In genomic region chr11:3686751-3687150, GRCh38 we compare ENCODE assay signal across 18 cellular contexts. TPM values are rescaled to one million over a fixed set of nuclear protein-coding genes. Genes with fewer than 3 reads are reported as not detected.
A peak's percentile ranks its signal among the peaks of the same experiment; 100 is the strongest.
DNase-seq lines count a peak whose midpoint lies in the region; ATAC-seq and TF ChIP-seq lines count a peak whose summit lies in the region.
"Had no signal": no experiment of that assay in that cellular context is flagged by ENCODE, and none has a peak within 500 bp of the region (broad histone marks: within the 10 kb centered on the region; RNA-seq: fewer than 3 reads in every experiment).

No MANE protein-coding gene starts in this region.

- H3K36me3 Mint-ChIP-seq in neural crest cell (ENCODE audit: low read depth): peaks cover 20% of the 10 kb centered on the region
- H3K36me3 Mint-ChIP-seq in activated naive CD8-positive, alpha-beta T cell treated with anti-CD3 and anti-CD28 coated beads, Interleukin-2, amount 50 U/mL, for 24 hours (ENCODE audit: low read depth): peaks cover 64% of the 10 kb centered on the region

- no peak overlapping the region for H3K27ac Mint-ChIP-seq in neural crest cell (ENCODE audit: unreplicated experiment)
- H3K27ac Mint-ChIP-seq in activated naive CD8-positive, alpha-beta T cell treated with anti-CD3 and anti-CD28 coated beads, Interleukin-2, amount 50 U/mL, for 24 hours: no peak overlapping the region
- H3K27ac Mint-ChIP-seq: CD4-positive, CD25-positive, alpha-beta regulatory T cell had no signal

- H3K27me3 ChIP-seq in MG63: no peaks in the 10 kb centered on the region
- H3K27me3 ChIP-seq: BE2C, Peyer's patch had no signal

- H3K36me3 ChIP-seq in MG63: peaks cover 54% of the 10 kb centered on the region

- peak; percentile 29 for DNase-seq in EL
- peak; percentile 8 for DNase-seq in MG63
- peak; percentile 20 for DNase-seq in choroid plexus epithelial cell (ENCODE audit: low read depth)
- DNase-seq in neural crest cell (ENCODE audit: low read depth, low spot score): no peak
- DNase-seq in NOMO-1 (lab: John Stamatoyannopoulos, UW; ENCODE audit: unreplicated experiment in 2 of 2): no peak
- no peak for DNase-seq in stimulated activated naive CD4-positive, alpha-beta T cell (lab: John Stamatoyannopoulos, UW)
- no peak for DNase-seq in activated naive CD8-positive, alpha-beta T cell treated with anti-CD3 and anti-CD28 coated beads, Interleukin-2, amount 50 U/mL, for 24 hours
- DNase-seq: BE2C; CD4-positive, CD25-positive, alpha-beta regulatory T cell; COR-L47; DMS 273 treated with DMSO at 0.1 percent for 48 hours; DND-41; GOT3; NCI-H1436; Peyer's patch had no signal

- no peak for TF ChIP-seq CTCF in choroid plexus epithelial cell (conservative IDR thresholded peaks at IDR 0.05; ENCODE audit: low read depth, low read length)
- no peak for TF ChIP-seq CTCF in neural crest cell (conservative IDR thresholded peaks at IDR 0.05)

- peak overlapping the region; percentile 10 for H3K4me3 Mint-ChIP-seq in neural crest cell
- no peak overlapping the region for H3K4me3 Mint-ChIP-seq in activated naive CD8-positive, alpha-beta T cell treated with anti-CD3 and anti-CD28 coated beads, Interleukin-2, amount 50 U/mL, for 24 hours
- H3K4me3 Mint-ChIP-seq: CD4-positive, CD25-positive, alpha-beta regulatory T cell had no signal

- H3K4me3 ChIP-seq in MG63 (no peak overlapping the region), choroid plexus epithelial cell (ENCODE audit: low read depth, low read length) (no peak overlapping the region)
- H3K4me3 ChIP-seq: Peyer's patch had no signal

- no peaks in the 10 kb centered on the region for H3K27me3 Mint-ChIP-seq in neural crest cell (ENCODE audit: low read depth)
- no peaks in the 10 kb centered on the region for H3K27me3 Mint-ChIP-seq in activated naive CD8-positive, alpha-beta T cell treated with anti-CD3 and anti-CD28 coated beads, Interleukin-2, amount 50 U/mL, for 24 hours
- H3K27me3 Mint-ChIP-seq: CD4-positive, CD25-positive, alpha-beta regulatory T cell had no signal

- no peaks in the 10 kb centered on the region for H3K4me1 Mint-ChIP-seq in neural crest cell
- no peaks in the 10 kb centered on the region for H3K4me1 Mint-ChIP-seq in activated naive CD8-positive, alpha-beta T cell treated with anti-CD3 and anti-CD28 coated beads, Interleukin-2, amount 50 U/mL, for 24 hours

- H3K9me3 Mint-ChIP-seq in neural crest cell: no peaks in the 10 kb centered on the region
- no peaks in the 10 kb centered on the region for H3K9me3 Mint-ChIP-seq in activated naive CD8-positive, alpha-beta T cell treated with anti-CD3 and anti-CD28 coated beads, Interleukin-2, amount 50 U/mL, for 24 hours
- H3K9me3 Mint-ChIP-seq: CD4-positive, CD25-positive, alpha-beta regulatory T cell had no signal

- ATAC-seq in activated naive CD8-positive, alpha-beta T cell treated with anti-CD3 and anti-CD28 coated beads, Interleukin-2, amount 50 U/mL, for 24 hours: no peak
- ATAC-seq: HCT116 had no signal

- H3K9me3 ChIP-seq in MG63: no peaks in the 10 kb centered on the region
- H3K9me3 ChIP-seq: BE2C, Peyer's patch had no signal

RNA-seq across cellular contexts. Expression of gene CHRNA10, which starts 15.6 kb away (rescaled TPM):
- total RNA-seq in MG63 (2014; rRNA removed; shearing (Covaris generic); ENCODE audit: low replicate concordance): 0.72 TPM in 1 of 2 replicates, not detected in the other
- total RNA-seq in neural crest cell: 3.0 and 3.1 TPM in 2 replicates

RNA-seq across cellular contexts. Expression of gene ART1, which starts 41.8 kb away (rescaled TPM):
- total RNA-seq in MG63 (2014; rRNA removed; shearing (Covaris generic); ENCODE audit: low replicate concordance): not detected in 2 replicates
- total RNA-seq in neural crest cell: not detected in 2 replicates
- total RNA-seq: CD4-positive, CD25-positive, alpha-beta regulatory T cell; NCI-H460; Peyer's patch; SK-MEL-5 had no signal

RNA-seq across cellular contexts. Expression of gene ART5, which starts 45.0 kb away (rescaled TPM):
- total RNA-seq in MG63 (2014; rRNA removed; shearing (Covaris generic); ENCODE audit: low replicate concordance): not detected in 2 replicates
- total RNA-seq in neural crest cell: 1.3 and 1.4 TPM in 2 replicates
- total RNA-seq: CD4-positive, CD25-positive, alpha-beta regulatory T cell; NCI-H460; Peyer's patch; SK-MEL-5 had no signal

Comparison
In these comparisons a context has a peak if more than half of its experiments do, and no peak if none do; other contexts are left out.
1. DNase-seq: peak in EL (single experiment), MG63 (single experiment) and choroid plexus epithelial cell (single experiment); none in neural crest cell (single experiment), NOMO-1 (0 of 2), stimulated activated naive CD4-positive, alpha-beta T cell (0 of 6) and activated naive CD8-positive, alpha-beta T cell treated with anti-CD3 and anti-CD28 coated beads, Interleukin-2, amount 50 U/mL, for 24 hours (single experiment).